2 cellular contexts compared by ENCODE assay signal in genomic region chr20:2171840-2172239, GRCh38.
TF ChIP-seq lines count a peak whose summit lies in the region.

No MANE protein-coding gene starts in this region.

TF ChIP-seq in HEK293, 187 proteins besides CTCF, POLR2A, EP300 and RAD21:
- TF ChIP-seq ZNF366 (tag by site-specific recombination; conservative IDR thresholded peaks at IDR 0.05) (peak; percentile 79), PRDM1 (tag by site-specific recombination; IDR thresholded peaks at IDR 0.05) (peak; percentile 92)

TF ChIP-seq in K562, 482 proteins besides CTCF, POLR2A, EP300 and RAD21:
- peak; percentile 82 for TF ChIP-seq ZNF512 (tag; IDR thresholded peaks at IDR 0.05)
